11 cellular contexts compared by ENCODE assay signal in the genomic region with DNA sequence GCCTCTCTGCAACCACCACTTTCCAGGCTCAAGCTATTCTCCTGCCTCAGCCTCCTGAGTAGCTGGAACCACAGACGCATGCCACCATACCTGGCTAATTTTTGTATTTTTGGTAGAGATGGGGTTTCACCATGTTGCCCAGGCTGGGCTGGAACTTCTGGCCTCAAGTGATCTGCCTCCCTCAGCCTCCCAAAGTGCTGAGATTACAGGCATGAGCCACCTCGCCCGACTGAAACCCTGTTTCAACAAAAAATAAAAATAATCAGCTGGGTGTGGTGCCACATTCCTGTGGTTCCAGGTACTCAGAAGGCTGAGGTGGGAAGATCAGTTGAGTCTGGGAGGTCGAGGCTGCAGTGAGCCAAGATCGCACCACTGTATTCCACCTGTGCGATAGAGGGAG. TPM values are rescaled to one million over a fixed set of nuclear protein-coding genes. Genes with fewer than 3 reads are reported as not detected.
"Had no signal": no experiment of that assay in that cellular context is flagged by ENCODE, and none has a peak within 500 bp of the region (broad histone marks: within the 10 kb centered on the region; RNA-seq: fewer than 3 reads in every experiment).

No MANE protein-coding gene starts in this region.

RNA-seq across cellular contexts. Expression of a gene that starts 0.9 kb away (rescaled TPM):
- total RNA-seq: chondrocyte; dermis blood vessel endothelial cell; glomerular endothelial cell; kidney epithelial cell; left cardiac atrium; mesothelial cell of epicardium; mucosa of descending colon; naive thymus-derived CD4-positive, alpha-beta T cell; pulmonary artery endothelial cell; sciatic nerve; smooth muscle cell had no signal
- polyA plus RNA-seq: naive thymus-derived CD4-positive, alpha-beta T cell; smooth muscle cell had no signal

RNA-seq across cellular contexts. Expression of a gene that starts 18.1 kb away (rescaled TPM):
- total RNA-seq: glomerular endothelial cell; kidney epithelial cell; naive thymus-derived CD4-positive, alpha-beta T cell; pulmonary artery endothelial cell; smooth muscle cell had no signal
- polyA plus RNA-seq: naive thymus-derived CD4-positive, alpha-beta T cell; smooth muscle cell had no signal

RNA-seq across cellular contexts. Expression of a gene that starts 58.3 kb away (rescaled TPM):
- total RNA-seq: dermis blood vessel endothelial cell, kidney epithelial cell, pulmonary artery endothelial cell had no signal
- polyA plus RNA-seq: naive thymus-derived CD4-positive, alpha-beta T cell had no signal
